1 cellular context compared by ENCODE assay signal in genomic region chr4:16938641-16939040, GRCh38.
TF ChIP-seq lines count a peak whose summit lies in the region.

No MANE protein-coding gene starts in this region.

TF ChIP-seq in SK-N-SH treated with all-trans-retinoic acid at 6 μM for 48 hours, 23 proteins besides CTCF, POLR2A, EP300 and RAD21 (continued from another document):
- TF ChIP-seq CREB5 (CRISPR knock-in tag; IDR thresholded peaks at IDR 0.05; ENCODE audit: low read depth): no peak
- TF ChIP-seq ESRRG (CRISPR knock-in tag; IDR thresholded peaks at IDR 0.05): no peak
- TF ChIP-seq ZNF8 (CRISPR knock-in tag; IDR thresholded peaks at IDR 0.05): no peak
- TF ChIP-seq ZFP3 (CRISPR knock-in tag; IDR thresholded peaks at IDR 0.05): no peak
- no peak for TF ChIP-seq TSHZ2 (CRISPR knock-in tag; IDR thresholded peaks at IDR 0.05)
